Comparison of ENCODE assay signal across 23 cellular contexts in the genomic region with DNA sequence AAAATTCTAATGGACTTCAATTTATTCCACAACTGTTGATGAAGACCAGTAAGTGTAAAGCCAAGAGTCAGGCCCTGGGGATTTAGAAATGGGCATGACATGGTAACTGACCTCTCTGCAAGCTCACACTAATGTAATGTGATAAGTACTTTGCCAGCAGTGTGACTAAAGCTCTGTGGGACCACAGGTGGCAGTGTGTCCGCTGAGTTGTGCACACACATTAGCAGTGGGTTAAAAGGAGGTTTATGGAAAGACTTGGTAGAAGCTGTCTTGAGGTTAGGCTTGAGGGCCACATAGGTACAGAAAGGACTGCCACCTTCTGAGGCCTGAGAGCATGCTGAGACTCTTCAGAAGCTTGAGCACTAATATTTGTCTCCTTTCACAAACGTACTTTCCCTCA.
A peak's percentile ranks its signal among the peaks of the same experiment; 100 is the strongest.
DNase-seq lines count a peak whose midpoint lies in the region; ATAC-seq and TF ChIP-seq lines count a peak whose summit lies in the region.
"Had no signal": no experiment of that assay in that cellular context is flagged by ENCODE, and none has a peak within 500 bp of the region (broad histone marks: within the 10 kb centered on the region; RNA-seq: fewer than 3 reads in every experiment).

No MANE protein-coding gene starts in this region.

- H3K4me1 ChIP-seq in SJCRH30 (peaks cover 4% of the 10 kb centered on the region; the same call in 1 of the 2 replicates), left lung (no peaks in the 10 kb centered on the region)
- H3K4me1 ChIP-seq: Caco-2 had no signal

- H3K4me3 Mint-ChIP-seq in CD4-positive, alpha-beta T cell = no peak overlapping the region
- H3K4me3 Mint-ChIP-seq: activated CD8-positive, alpha-beta memory T cell treated with anti-CD3 and anti-CD28 coated beads, Interleukin-2, amount 10 ng/mL, durations not matched to agents 7 days and 5 days; effector memory CD8-positive, alpha-beta T cell had no signal

- H3K36me3 ChIP-seq in SJCRH30 = peaks cover 16% of the 10 kb centered on the region
- H3K36me3 ChIP-seq in left lung = peaks cover 0 to 82% of the 10 kb centered on the region in 2 donors

- intact Hi-C loops in CD4-positive, alpha-beta T cell (cut with DNase I, micrococcal nuclease) = no loop called here
- intact Hi-C loops in left lung (cut with DNase I) = no loop called here

- POLR2A ChIA-PET in CD4-positive, alpha-beta T cell (lab: Charles Lee) = no interaction called here

- no peak for TF ChIP-seq CTCF in CD4-positive, alpha-beta T cell (IDR thresholded peaks at IDR 0.05)
- no peak for TF ChIP-seq CTCF in left lung (IDR thresholded peaks at IDR 0.05)
- TF ChIP-seq CTCF in GM10266 (IDR thresholded peaks at IDR 0.05; ENCODE audit: control insufficient read depth, insufficient read depth, low read depth, missing control alignments) = no peak

- no peaks in the 10 kb centered on the region for H3K9me3 Mint-ChIP-seq in CD4-positive, alpha-beta T cell
- H3K9me3 Mint-ChIP-seq: effector memory CD8-positive, alpha-beta T cell had no signal

- H3K4me1 Mint-ChIP-seq in CD4-positive, alpha-beta T cell (ENCODE audit: low read depth) = peaks cover 15% of the 10 kb centered on the region
- H3K4me1 Mint-ChIP-seq: activated CD8-positive, alpha-beta memory T cell treated with anti-CD3 and anti-CD28 coated beads, Interleukin-2, amount 10 ng/mL, durations not matched to agents 7 days and 5 days had no signal

- H3K27me3 Mint-ChIP-seq in CD4-positive, alpha-beta T cell = no peaks in the 10 kb centered on the region
- H3K27me3 Mint-ChIP-seq: activated CD8-positive, alpha-beta memory T cell treated with anti-CD3 and anti-CD28 coated beads, Interleukin-2, amount 10 ng/mL, durations not matched to agents 7 days and 5 days; effector memory CD8-positive, alpha-beta T cell had no signal

- no peak overlapping the region for H3K27ac ChIP-seq in CD4-positive, alpha-beta T cell (ENCODE audit: low read depth, low read length)
- H3K27ac ChIP-seq in SJCRH30 (no peak overlapping the region), left lung (no peak overlapping the region)
- H3K27ac ChIP-seq: 22Rv1, stomach, upper lobe of left lung had no signal

- H3K4me3 ChIP-seq in SJCRH30 (no peak overlapping the region), left lung (no peak overlapping the region)
- H3K4me3 ChIP-seq: lung, stomach, upper lobe of left lung had no signal

- peaks cover 77% of the 10 kb centered on the region for H3K36me3 Mint-ChIP-seq in CD4-positive, alpha-beta T cell (ENCODE audit: low read depth)

- no peak for ATAC-seq in CD4-positive, alpha-beta T cell (ENCODE audit: poor library complexity)
- ATAC-seq in left lung (peak; percentile 64), HG03442 (IDR thresholded peaks at IDR 0.05; ENCODE audit: unreplicated experiment) (no peak)
- ATAC-seq: activated CD8-positive, alpha-beta memory T cell treated with anti-CD3 and anti-CD28 coated beads, Interleukin-2, amount 10 ng/mL, durations not matched to agents 7 days and 5 days; effector memory CD8-positive, alpha-beta T cell; SK-N-SH treated with all-trans-retinoic acid at 6 μM for 48 hours had no signal

- DNase-seq in NCI-H2107 treated with DMSO at 0.1 percent for 48 hours (lab: John Stamatoyannopoulos, UW; ENCODE audit: unreplicated experiment) = peak; percentile 12
- DNase-seq in NCI-H2107 (lab: John Stamatoyannopoulos, UW) = no peak
- no peak for DNase-seq in CD4-positive, alpha-beta T cell
- DNase-seq in SJCRH30 = peak; percentile 25 to 55
- DNase-seq in left lung = no peak
- no peak for DNase-seq in HCEC 1CT
- no peak for DNase-seq in GM10266 (ENCODE audit: extremely low spot score)
- DNase-seq: activated CD8-positive, alpha-beta memory T cell treated with anti-CD3 and anti-CD28 coated beads, Interleukin-2, amount 10 ng/mL, durations not matched to agents 7 days and 5 days; activated gamma-delta T cell treated with Interleukin-2 at 50 U/mL for 16 hours; AML-193; Caco-2; effector memory CD8-positive, alpha-beta T cell; glutamatergic neuron; NCI-H1105; NCI-H2171; NCI-H748 treated with DMSO at 0.1 percent for 48 hours; stimulated activated CD4-positive, alpha-beta T cell treated with anti-CD3 and anti-CD28 coated beads, Interleukin-2, amount 100 ng/mL, for 24 hours; stomach; upper lobe of left lung had no signal

- no peaks in the 10 kb centered on the region for H3K9me3 ChIP-seq in CD4-positive, alpha-beta T cell (ENCODE audit: control insufficient read depth, low read length)
- H3K9me3 ChIP-seq in SJCRH30 (replicated peaks) (no peaks in the 10 kb centered on the region), left lung (no peaks in the 10 kb centered on the region)
- H3K9me3 ChIP-seq: Caco-2, stomach, upper lobe of left lung had no signal

- H3K27ac Mint-ChIP-seq in CD4-positive, alpha-beta T cell = peak overlapping the region; percentile 27
- H3K27ac Mint-ChIP-seq: activated CD8-positive, alpha-beta memory T cell treated with anti-CD3 and anti-CD28 coated beads, Interleukin-2, amount 10 ng/mL, durations not matched to agents 7 days and 5 days; effector memory CD8-positive, alpha-beta T cell had no signal

- CTCF ChIA-PET in CD4-positive, alpha-beta T cell (lab: Charles Lee) = no interaction called here

- H3K27me3 ChIP-seq in CD4-positive, alpha-beta T cell (ENCODE audit: control insufficient read depth, insufficient read depth, low read length) = no peaks in the 10 kb centered on the region
- no peaks in the 10 kb centered on the region for H3K27me3 ChIP-seq in SJCRH30
- no peaks in the 10 kb centered on the region for H3K27me3 ChIP-seq in left lung
- H3K27me3 ChIP-seq: stomach, upper lobe of left lung had no signal

Comparison
In these comparisons a context has a peak if more than half of its experiments do, and no peak if none do; other contexts are left out.
1. DNase-seq: peak in NCI-H2107 treated with DMSO at 0.1 percent for 48 hours (single experiment) and SJCRH30 (2 of 2); none in NCI-H2107 (single experiment), CD4-positive, alpha-beta T cell (0 of 10), left lung (0 of 2), HCEC 1CT (single experiment) and GM10266 (single experiment).